In genomic region chr18:44786697-44787096, GRCh38 we compare ENCODE assay signal across 11 cellular contexts.
A peak's percentile ranks its signal among the peaks of the same experiment; 100 is the strongest.
DNase-seq lines count a peak whose midpoint lies in the region; ATAC-seq and TF ChIP-seq lines count a peak whose summit lies in the region.
"Had no signal": no experiment of that assay in that cellular context is flagged by ENCODE, and none has a peak within 500 bp of the region (broad histone marks: within the 10 kb centered on the region; RNA-seq: fewer than 3 reads in every experiment).

No MANE protein-coding gene starts in this region.

- in situ Hi-C loops in transverse colon (cut with MboI; ENCODE audit: low pct_ligation_motif_present in 1 of 4, low pct_unique_long_range_greater_than_20kb in 1 of 4, low sequenced_read_pairs in 3 of 4): no loop called here

- no peaks in the 10 kb centered on the region for H3K27me3 ChIP-seq in transverse colon

- no peak for DNase-seq in activated T-cell treated with anti-CD3 and anti-CD28 coated beads, Interleukin-2, amount 50 U/mL, for 4 hours
- no peak for DNase-seq in activated T-cell treated with anti-CD3 and anti-CD28 coated beads for 4 hours
- DNase-seq in transverse colon: no peak
- DNase-seq in Ammon's horn (ENCODE audit: low spot score): no peak
- DNase-seq in DMS53 treated with DMSO at 0.1 percent for 48 hours (lab: John Stamatoyannopoulos, UW; ENCODE audit: unreplicated experiment): no peak
- DNase-seq in superior temporal gyrus (ENCODE audit: extremely low spot score): no peak
- DNase-seq: NCI-H2081 treated with DMSO at 0.1 percent for 48 hours had no signal

- peaks cover 4% of the 10 kb centered on the region for H3K4me1 Mint-ChIP-seq in activated T-cell treated with anti-CD3 and anti-CD28 coated beads, Interleukin-2, amount 50 U/mL, for 4 hours (ENCODE audit: low read depth)
- peaks cover 22% of the 10 kb centered on the region for H3K4me1 Mint-ChIP-seq in T-helper 1 cell treated with Interleukin-12 subunit alpha and Interleukin-12 subunit beta and Interleukin-4 antibody, amounts not matched to agents 30 μg/mL and 1 μg/mL, for 36 hours (ENCODE audit: low read depth)

- peak overlapping the region; percentile 10 to 54 (median 20) for H3K27ac ChIP-seq in transverse colon
- H3K27ac ChIP-seq: VCaP had no signal

- no peaks in the 10 kb centered on the region for H3K9me3 Mint-ChIP-seq in activated T-cell treated with anti-CD3 and anti-CD28 coated beads, Interleukin-2, amount 50 U/mL, for 4 hours
- H3K9me3 Mint-ChIP-seq in T-helper 1 cell treated with Interleukin-12 subunit alpha and Interleukin-12 subunit beta and Interleukin-4 antibody, amounts not matched to agents 30 μg/mL and 1 μg/mL, for 36 hours: no peaks in the 10 kb centered on the region
- H3K9me3 Mint-ChIP-seq: GM23338 had no signal

- intact Hi-C loops in transverse colon (cut with DNase I; ENCODE audit: low total_unique reads): no loop called here

- peak overlapping the region; percentile 22 for H3K27ac Mint-ChIP-seq in T-helper 1 cell treated with Interleukin-12 subunit alpha and Interleukin-12 subunit beta and Interleukin-4 antibody, amounts not matched to agents 30 μg/mL and 1 μg/mL, for 36 hours
- H3K27ac Mint-ChIP-seq: GM23338 had no signal

- H3K27me3 Mint-ChIP-seq in activated T-cell treated with anti-CD3 and anti-CD28 coated beads, Interleukin-2, amount 50 U/mL, for 4 hours (ENCODE audit: low read depth): no peaks in the 10 kb centered on the region
- peaks cover 29% of the 10 kb centered on the region for H3K27me3 Mint-ChIP-seq in T-helper 1 cell treated with Interleukin-12 subunit alpha and Interleukin-12 subunit beta and Interleukin-4 antibody, amounts not matched to agents 30 μg/mL and 1 μg/mL, for 36 hours (ENCODE audit: low read depth)

- H3K4me3 ChIP-seq in transverse colon: no peak overlapping the region
- H3K4me3 ChIP-seq: GM23338 had no signal

- TF ChIP-seq EP300 in transverse colon (IDR thresholded peaks at IDR 0.05; ENCODE audit: low read depth): no peak

- peak overlapping the region; percentile 54 for H3K4me3 Mint-ChIP-seq in activated T-cell treated with anti-CD3 and anti-CD28 coated beads, Interleukin-2, amount 50 U/mL, for 4 hours
- H3K4me3 Mint-ChIP-seq in T-helper 1 cell treated with Interleukin-12 subunit alpha and Interleukin-12 subunit beta and Interleukin-4 antibody, amounts not matched to agents 30 μg/mL and 1 μg/mL, for 36 hours: no peak overlapping the region
- H3K4me3 Mint-ChIP-seq: GM23338 had no signal

- H3K36me3 ChIP-seq in transverse colon: no peaks in the 10 kb centered on the region

- no peak for ATAC-seq in activated T-cell treated with anti-CD3 and anti-CD28 coated beads, Interleukin-2, amount 50 U/mL, for 4 hours
- ATAC-seq in HG02885 (IDR thresholded peaks at IDR 0.05; ENCODE audit: poor library complexity, unreplicated experiment): peak; percentile 87
- ATAC-seq: GM23338 had no signal

- no peaks in the 10 kb centered on the region for H3K9me3 ChIP-seq in transverse colon

- H3K4me1 ChIP-seq in transverse colon: peaks cover 10 to 51% (median 26%) of the 10 kb centered on the region in 4 donors

- TF ChIP-seq POLR2A in transverse colon (IDR thresholded peaks at IDR 0.05): no peak

- no peaks in the 10 kb centered on the region for H3K36me3 Mint-ChIP-seq in activated T-cell treated with anti-CD3 and anti-CD28 coated beads, Interleukin-2, amount 50 U/mL, for 4 hours (ENCODE audit: insufficient read depth)
- peaks cover 5% of the 10 kb centered on the region for H3K36me3 Mint-ChIP-seq in T-helper 1 cell treated with Interleukin-12 subunit alpha and Interleukin-12 subunit beta and Interleukin-4 antibody, amounts not matched to agents 30 μg/mL and 1 μg/mL, for 36 hours (ENCODE audit: low read depth)

- no peak for TF ChIP-seq CTCF in transverse colon (IDR thresholded peaks at IDR 0.05)

- 54 to 76% methylated on average over 2 to 6 of the region's 6 CpGs for WGBS in transverse colon (ENCODE audit: low coverage in 1 of 2), 2 donors
